In genomic region chr5:67341478-67341877, GRCh38 we compare ENCODE assay signal across 17 cellular contexts.
"Had no signal": no experiment of that assay in that cellular context is flagged by ENCODE, and none has a peak within 500 bp of the region (broad histone marks: within the 10 kb centered on the region; RNA-seq: fewer than 3 reads in every experiment).

No MANE protein-coding gene starts in this region.

- DNase-seq: KBM-7; MV-4-11; NCI-H1048; NCI-H1436; NCI-H187; NCI-H2029; NCI-H2081 treated with DMSO at 0.1 percent for 48 hours; NCI-H2227 treated with DMSO at 0.1 percent for 48 hours; NCI-H524; NCI-H748 treated with DMSO at 0.1 percent for 48 hours; NK-92 treated with Interleukin-12 subunit alpha and Interleukin-12 subunit beta, amount 100 ng/mL, for 24 hours; PC-3; SHP77; SW 1271; T-cell had no signal

- H3K27ac ChIP-seq: HL-60, RWPE1 had no signal
